ENCODE assay signal across 18 cellular contexts in genomic region chr5:150548123-150548522, GRCh38. TPM values are rescaled to one million over a fixed set of nuclear protein-coding genes. Genes with fewer than 3 reads are reported as not detected.
DNase-seq lines count a peak whose midpoint lies in the region; ATAC-seq and TF ChIP-seq lines count a peak whose summit lies in the region.
"Had no signal": no experiment of that assay in that cellular context is flagged by ENCODE, and none has a peak within 500 bp of the region (broad histone marks: within the 10 kb centered on the region; RNA-seq: fewer than 3 reads in every experiment).

No MANE protein-coding gene starts in this region.

- no peak overlapping the region for H4K91ac ChIP-seq in IMR-90 (ENCODE audit: insufficient read depth, low read depth, low read length)

- no peak overlapping the region for H3K4me3 Mint-ChIP-seq in chondrocyte (ENCODE audit: unreplicated experiment)
- no peak overlapping the region for H3K4me3 Mint-ChIP-seq in neural crest cell
- no peak overlapping the region for H3K4me3 Mint-ChIP-seq in nephron progenitor cell
- H3K4me3 Mint-ChIP-seq: CD4-positive, CD25-positive, alpha-beta regulatory T cell; CD8-positive, alpha-beta T cell; GM23338; H9 had no signal

- no peak overlapping the region for H3K4ac ChIP-seq in IMR-90 (ENCODE audit: low read depth, low read length)

- H3K9me3 Mint-ChIP-seq in chondrocyte (ENCODE audit: low read depth) (no peaks in the 10 kb centered on the region), neural crest cell (no peaks in the 10 kb centered on the region), nephron progenitor cell (no peaks in the 10 kb centered on the region)
- H3K9me3 Mint-ChIP-seq: CD8-positive, alpha-beta T cell; GM23338; H9 had no signal

- H3K56ac ChIP-seq in IMR-90 (ENCODE audit: extremely low read depth, insufficient read depth, low read length), result no peak overlapping the region

- dilution Hi-C loops in IMR-90 (cut with HindIII; ENCODE audit: low sequenced_read_pairs, unreplicated experiment), result no loop called here

- BruUV-seq in IMR-90 (replicated peaks; lab: Mats Ljungman, UMichigan), result no TSS peak

- no peak overlapping the region for H3K18ac ChIP-seq in IMR-90 (ENCODE audit: low read depth, low read length)

- no peaks in the 10 kb centered on the region for H3K27me3 ChIP-seq in IMR-90 (ENCODE audit: control insufficient read depth, insufficient read depth, low read length)
- no peaks in the 10 kb centered on the region for H3K27me3 ChIP-seq in spleen (replicated peaks in 1 of 7)

- no peak for TF ChIP-seq RAD21 in IMR-90 (IDR thresholded peaks at IDR 0.05; ENCODE audit: low read length)

- no peak for DNase-seq in IMR-90
- DNase-seq in chondrocyte (ENCODE audit: low spot score), result no peak
- DNase-seq in neural crest cell (ENCODE audit: low read depth, low spot score), result no peak
- DNase-seq in spleen, result peak; percentile 58
- DNase-seq in DMS 273 treated with DMSO at 0.1 percent for 48 hours (lab: John Stamatoyannopoulos, UW), result no peak
- no peak for DNase-seq in nephron progenitor cell
- DNase-seq: Caco-2; CD4-positive, CD25-positive, alpha-beta regulatory T cell; CD8-positive, alpha-beta T cell; DMS79; EL; GDM1; H9 had no signal

- no peak overlapping the region for H2AK9ac ChIP-seq in IMR-90 (replicated peaks; ENCODE audit: low read depth, low read length, poor library complexity)

- H3K27me3 Mint-ChIP-seq in chondrocyte (ENCODE audit: low read depth), result no peaks in the 10 kb centered on the region
- H3K27me3 Mint-ChIP-seq in neural crest cell (ENCODE audit: low read depth), result no peaks in the 10 kb centered on the region
- peaks cover 2% of the 10 kb centered on the region for H3K27me3 Mint-ChIP-seq in nephron progenitor cell (ENCODE audit: low read depth, poor library complexity)
- H3K27me3 Mint-ChIP-seq: CD4-positive, CD25-positive, alpha-beta regulatory T cell had no signal

- no peak overlapping the region for H4K5ac ChIP-seq in IMR-90 (ENCODE audit: low read depth, low read length)

- peaks cover 7% of the 10 kb centered on the region for H3K4me1 ChIP-seq in IMR-90 (ENCODE audit: control insufficient read depth, insufficient read depth, low read length)
- peaks cover 0 to 16% (median under 1%) of the 10 kb centered on the region in 6 donors for H3K4me1 ChIP-seq in spleen

- in situ Hi-C loops in IMR-90 (cut with MboI; ENCODE audit: low sequenced_read_pairs), result loop anchor here (5.0 kb wide), 1 partner anchor 86 kb away; no protein-coding TSS in a partner anchor

- intact Hi-C loops in IMR-90 (cut with micrococcal nuclease) (no loop called here), spleen (cut with DNase I; ENCODE audit: low total_unique reads) (no loop called here)

- H3K79me1 ChIP-seq in IMR-90 (ENCODE audit: low read depth in 1 of 2, low read length in 2 of 2), result peaks cover 31 to 52% of the 10 kb centered on the region in 2 experiments

- no peak overlapping the region for H4K8ac ChIP-seq in IMR-90 (ENCODE audit: low read depth in 2 of 2, low read length in 2 of 2)

- H3K27ac ChIP-seq in IMR-90 (ENCODE audit: insufficient read depth, low read length), result no peak overlapping the region
- peak overlapping the region in 2 of 8 donors; percentile 15 to 30 for H3K27ac ChIP-seq in spleen
- H3K27ac ChIP-seq: C4-2B had no signal

- POLR2A ChIA-PET in IMR-90 (lab: Charles Lee; ENCODE audit: unreplicated experiment), result no interaction called here

- no peak overlapping the region for H2BK5ac ChIP-seq in IMR-90 (ENCODE audit: low read depth, low read length, poor library complexity, severe bottlenecking)

- 94% methylated on average over 9 of the region's 15 CpGs; no CpG with 5 or more reads in 1 of the 2 experiments for WGBS in IMR-90 (ENCODE audit: extremely low coverage in 2 of 2, insufficient read length in 1 of 2), 2 experiments
- WGBS in spleen, 5 donors, result 78 to 93% (median 84%) methylated on average over 11 to 15 of the region's 15 CpGs

- H3K36me3 ChIP-seq in IMR-90 (ENCODE audit: control insufficient read depth, insufficient read depth, low read length) (peaks cover 66% of the 10 kb centered on the region), spleen (peaks cover 0 to 99% (median 73%) of the 10 kb centered on the region in 6 donors)

- CTCF ChIA-PET in IMR-90 (lab: Yijun Ruan, JAX), result no interaction called here

- H3K27ac Mint-ChIP-seq in chondrocyte (ENCODE audit: unreplicated experiment) (peak overlapping the region; percentile 17), neural crest cell (ENCODE audit: unreplicated experiment) (peak overlapping the region; percentile 67), nephron progenitor cell (no peak overlapping the region)
- H3K27ac Mint-ChIP-seq: CD4-positive, CD25-positive, alpha-beta regulatory T cell; CD8-positive, alpha-beta T cell; GM23338; H9 had no signal

- no peak for TF ChIP-seq CTCF in IMR-90 (conservative IDR thresholded peaks at IDR 0.05; ENCODE audit: low read depth, low read length)
- TF ChIP-seq CTCF in chondrocyte (IDR thresholded peaks at IDR 0.05), result no peak
- no peak for TF ChIP-seq CTCF in neural crest cell (conservative IDR thresholded peaks at IDR 0.05)
- no peak for TF ChIP-seq CTCF in spleen (IDR thresholded peaks at IDR 0.05 in 8 of 11, conservative IDR thresholded peaks at IDR 0.05 in 3 of 11)
- TF ChIP-seq CTCF in nephron progenitor cell (IDR thresholded peaks at IDR 0.05), result no peak

- H3K36me3 Mint-ChIP-seq in chondrocyte (ENCODE audit: low read depth) (peaks cover 46% of the 10 kb centered on the region), neural crest cell (ENCODE audit: low read depth) (peaks cover 2% of the 10 kb centered on the region), nephron progenitor cell (ENCODE audit: low read depth) (peaks cover 70% of the 10 kb centered on the region)
- H3K36me3 Mint-ChIP-seq: CD4-positive, CD25-positive, alpha-beta regulatory T cell; CD8-positive, alpha-beta T cell had no signal

- H3K4me2 ChIP-seq in IMR-90 (ENCODE audit: low read depth, low read length), result no peak overlapping the region
- H3K4me2 ChIP-seq: GM23338 had no signal

- no peak for TF ChIP-seq POLR2A in IMR-90 (IDR thresholded peaks at IDR 0.05; ENCODE audit: low read depth, low read length)
- TF ChIP-seq POLR2A in spleen (IDR thresholded peaks at IDR 0.05), result no peak

- H3K14ac ChIP-seq in IMR-90 (replicated peaks; ENCODE audit: low read depth, low read length), result no peak overlapping the region

- peak overlapping the region; percentile 51 for H2AFZ ChIP-seq in IMR-90 (replicated peaks; ENCODE audit: low read length, poor library complexity)
- H2AFZ ChIP-seq: GM23338 had no signal

- no peak overlapping the region for H2BK15ac ChIP-seq in IMR-90 (ENCODE audit: low read depth, low read length)

- no peak overlapping the region for H2AK5ac ChIP-seq in IMR-90 (ENCODE audit: low read depth, low read length)

- ATAC-seq in IMR-90 (ENCODE audit: low read depth) (no peak), HG03039 (IDR thresholded peaks at IDR 0.05; ENCODE audit: unreplicated experiment) (no peak)
- ATAC-seq: CD8-positive, alpha-beta T cell; GM12878; GM23338; HCT116 had no signal

- H4K20me1 ChIP-seq in IMR-90 (ENCODE audit: insufficient read depth, low read length), result peaks cover 4% of the 10 kb centered on the region; the same call in 1 of the 2 replicates

- no peak overlapping the region for H2BK20ac ChIP-seq in IMR-90 (ENCODE audit: low read depth, low read length)

- H3K9ac ChIP-seq in IMR-90 (ENCODE audit: low read depth, low read length), result no peak overlapping the region

- no peak overlapping the region for H3K23ac ChIP-seq in IMR-90 (ENCODE audit: low read depth, low read length)

- H3K4me1 Mint-ChIP-seq in chondrocyte (ENCODE audit: low read depth) (peaks cover 30% of the 10 kb centered on the region), neural crest cell (peaks cover 1% of the 10 kb centered on the region), nephron progenitor cell (no peaks in the 10 kb centered on the region)
- H3K4me1 Mint-ChIP-seq: CD4-positive, CD25-positive, alpha-beta regulatory T cell; GM23338 had no signal

- no peak overlapping the region for H3K4me3 ChIP-seq in IMR-90 (ENCODE audit: insufficient read depth, low read depth, low read length)
- no peak overlapping the region for H3K4me3 ChIP-seq in spleen
- H3K4me3 ChIP-seq: GM12878, GM23338 had no signal

- H3K9me1 ChIP-seq in IMR-90 (ENCODE audit: insufficient read depth, low read length), result peaks cover 4% of the 10 kb centered on the region; the same call in 1 of the 2 replicates

- no peak overlapping the region for H2BK120ac ChIP-seq in IMR-90 (ENCODE audit: low read depth, low read length)

- H3K9me3 ChIP-seq in IMR-90 (ENCODE audit: control insufficient read depth, insufficient read depth, low read length) (no peaks in the 10 kb centered on the region), spleen (no peaks in the 10 kb centered on the region)
- H3K9me3 ChIP-seq: Caco-2 had no signal

TF ChIP-seq in IMR-90, 13 proteins besides CTCF, POLR2A, EP300 and RAD21 (continues in another document):
- TF ChIP-seq RCOR1 (IDR thresholded peaks at IDR 0.05; ENCODE audit: insufficient replicate concordance, low read length) (no peak), BHLHE40 (IDR thresholded peaks at IDR 0.05; ENCODE audit: low read depth, low read length) (no peak), NFE2L2 (IDR thresholded peaks at IDR 0.05; ENCODE audit: low read depth, low read length) (no peak), MAFK (IDR thresholded peaks at IDR 0.05; ENCODE audit: low read depth, low read length) (no peak), FOS (IDR thresholded peaks at IDR 0.05; ENCODE audit: low read depth, low read length) (no peak), CEBPB (IDR thresholded peaks at IDR 0.05; ENCODE audit: low read depth, low read length) (no peak), MXI1 (IDR thresholded peaks at IDR 0.05; ENCODE audit: borderline replicate concordance, low read depth, low read length) (no peak), CHD1 (IDR thresholded peaks at IDR 0.05; ENCODE audit: low read depth, low read length) (no peak), USF2 (IDR thresholded peaks at IDR 0.05; ENCODE audit: low read depth, low read length) (no peak), MAZ (IDR thresholded peaks at IDR 0.05; ENCODE audit: borderline replicate concordance, low read depth, low read length) (no peak)

RNA-seq across cellular contexts. Expression of gene NDST1, which starts 40.2 kb away (rescaled TPM):
- 30.3 and 30.5 TPM in 2 replicates for total RNA-seq in IMR-90 (2012; rRNA removed)
- polyA plus RNA-seq in IMR-90 (2012; rRNA removed), result 80.4 and 101 TPM in 2 replicates
- polyA plus RNA-seq in IMR-90 (2012; cell fraction: cytosol; rRNA removed), result 41.4 and 74.0 TPM in 2 replicates
- polyA plus RNA-seq in IMR-90 (2012; cell fraction: nucleus; rRNA removed; ENCODE audit: low replicate concordance), result 81.4 and 121 TPM in 2 replicates
- 223 to 229 TPM (median 228 TPM) in 3 replicates for total RNA-seq in chondrocyte
- 108 and 112 TPM in 2 replicates for total RNA-seq in neural crest cell
- total RNA-seq in spleen, result 100 to 1,000 TPM; 123 to 360 (median 261) TPM
- polyA plus RNA-seq in spleen, result 10 to 100 TPM in 1 of 3 donors, 1 to 10 TPM in 2; 6.1 to 45.7 (median 6.8) TPM
- polyA plus RNA-seq: CD4-positive, CD25-positive, alpha-beta regulatory T cell had no signal
